ENCODE assay signal across 8 cellular contexts in the genomic region with DNA sequence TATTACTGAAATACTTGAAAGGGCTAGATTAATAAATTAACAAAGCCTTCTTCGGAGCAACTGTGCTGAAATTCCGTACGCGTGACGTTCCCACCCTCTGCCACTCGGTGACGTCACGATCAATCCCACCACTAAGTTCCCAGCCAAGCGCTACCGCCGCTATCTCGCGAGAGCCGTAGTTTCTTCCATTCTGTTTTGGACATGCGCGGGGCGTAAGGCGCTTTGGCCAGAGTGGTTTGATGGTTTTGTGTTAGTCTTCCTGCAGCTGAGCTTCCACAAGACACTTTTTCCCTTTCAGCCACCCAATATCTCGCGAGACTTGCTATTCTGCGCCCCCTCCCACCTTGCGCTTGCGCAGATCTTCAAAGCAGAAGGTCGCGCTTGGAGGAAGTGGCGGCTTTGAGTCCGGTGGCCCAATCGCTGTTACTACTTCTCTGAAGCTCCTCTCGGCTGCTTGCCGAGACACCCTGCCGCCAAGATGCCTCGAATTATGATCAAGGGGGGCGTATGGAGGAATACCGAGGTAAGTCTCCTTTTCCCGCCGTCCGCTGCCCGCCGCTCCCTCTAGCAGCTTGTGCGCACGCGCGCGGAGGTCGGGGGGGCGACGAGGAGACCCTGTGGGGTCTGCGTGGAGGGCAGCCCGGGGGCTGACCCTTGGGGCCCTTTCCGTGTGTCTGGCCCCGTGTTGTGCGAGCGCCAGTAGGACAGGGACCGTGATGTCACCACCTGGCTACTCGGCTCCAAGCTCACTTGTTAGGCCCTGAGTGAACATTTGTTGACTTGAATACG. TPM values are rescaled to one million over a fixed set of nuclear protein-coding genes. Genes with fewer than 3 reads are reported as not detected.
DNase-seq lines count a peak whose midpoint lies in the region; TF ChIP-seq lines count a peak whose summit lies in the region.

A gene (plus strand): TSS at position 361 of the 789 bp plus-strand sequence. CDS start 118 bp downstream, at position 479.

- H3K27me3 ChIP-seq in H7 (ENCODE audit: control insufficient read depth, insufficient read depth, low read length) (no peaks in the 10 kb centered on the region), MG63 (no peaks in the 10 kb centered on the region)

- peaks cover 36% of the 10 kb centered on the region for H3K4me1 Mint-ChIP-seq in nephron
- peaks cover 45% of the 10 kb centered on the region for H3K4me1 Mint-ChIP-seq in stimulated activated naive CD8-positive, alpha-beta T cell treated with anti-CD3 and anti-CD28 coated beads, Interleukin-15, Interleukin-2, amounts not matched to agents 100 ng/mL and 50 ng/mL, for 24 hours (ENCODE audit: low read depth)

- no peaks in the 10 kb centered on the region for H3K9me3 Mint-ChIP-seq in nephron
- no peaks in the 10 kb centered on the region for H3K9me3 Mint-ChIP-seq in stimulated activated naive CD8-positive, alpha-beta T cell treated with anti-CD3 and anti-CD28 coated beads, Interleukin-15, Interleukin-2, amounts not matched to agents 100 ng/mL and 50 ng/mL, for 24 hours

- H3K36me3 Mint-ChIP-seq in nephron (ENCODE audit: low read depth) = peaks cover 31% of the 10 kb centered on the region
- peaks cover 38% of the 10 kb centered on the region for H3K36me3 Mint-ChIP-seq in stimulated activated naive CD8-positive, alpha-beta T cell treated with anti-CD3 and anti-CD28 coated beads, Interleukin-15, Interleukin-2, amounts not matched to agents 100 ng/mL and 50 ng/mL, for 24 hours (ENCODE audit: low read depth)

- TF ChIP-seq CTCF in fibroblast of the aortic adventitia (IDR thresholded peaks at IDR 0.05; ENCODE audit: insufficient read depth, low read length) (no peak), nephron (IDR thresholded peaks at IDR 0.05; ENCODE audit: unreplicated experiment in 3 of 3) (no peak)

- H3K4me3 Mint-ChIP-seq in nephron = peak within 1 kb of the TSS; percentile 98 to 99 (median 98)
- peak within 1 kb of the TSS; percentile 98 for H3K4me3 Mint-ChIP-seq in stimulated activated naive CD8-positive, alpha-beta T cell treated with anti-CD3 and anti-CD28 coated beads, Interleukin-15, Interleukin-2, amounts not matched to agents 100 ng/mL and 50 ng/mL, for 24 hours

- no peaks in the 10 kb centered on the region for H3K27me3 Mint-ChIP-seq in nephron (ENCODE audit: low read depth)
- no peaks in the 10 kb centered on the region for H3K27me3 Mint-ChIP-seq in stimulated activated naive CD8-positive, alpha-beta T cell treated with anti-CD3 and anti-CD28 coated beads, Interleukin-15, Interleukin-2, amounts not matched to agents 100 ng/mL and 50 ng/mL, for 24 hours

- no peaks in the 10 kb centered on the region; the same call in 1 of the 2 replicates for H3K9me3 ChIP-seq in MG63

- H3K4me3 ChIP-seq in H7 (ENCODE audit: insufficient read depth, low read depth, low read length) = peak within 1 kb of the TSS; percentile 74
- peak within 1 kb of the TSS; percentile 96 for H3K4me3 ChIP-seq in MG63
- H3K4me3 ChIP-seq in fibroblast of the aortic adventitia (ENCODE audit: low read depth, low read length) = peak within 1 kb of the TSS; percentile 96

- DNase-seq in ELF-1 (ENCODE audit: low read depth, low spot score) = peak; percentile 99
- peak; percentile 87 for DNase-seq in H7
- DNase-seq in MG63 = peak; percentile 100
- peak; percentile 95 for DNase-seq in SHP77 treated with DMSO at 0.1 percent for 48 hours (lab: John Stamatoyannopoulos, UW)
- DNase-seq in activated effector memory CD4-positive, alpha-beta T cell treated with anti-CD3 and anti-CD28 coated beads, Interleukin-2, amount 50 U/mL, for 16 hours = peak; percentile 95
- peak; percentile 100 for DNase-seq in fibroblast of the aortic adventitia (ENCODE audit: low read depth)

- H3K27ac Mint-ChIP-seq in nephron = peak within 1 kb of the TSS; percentile 97 to 99 (median 98)
- peak within 1 kb of the TSS; percentile 99 for H3K27ac Mint-ChIP-seq in stimulated activated naive CD8-positive, alpha-beta T cell treated with anti-CD3 and anti-CD28 coated beads, Interleukin-15, Interleukin-2, amounts not matched to agents 100 ng/mL and 50 ng/mL, for 24 hours

- H3K36me3 ChIP-seq in H7 (replicated peaks; ENCODE audit: control insufficient read depth, insufficient read depth, low read length) (no peaks in the 10 kb centered on the region), MG63 (peaks cover 40% of the 10 kb centered on the region)

RNA-seq across cellular contexts. Expression of the gene that starts here (rescaled TPM):
- 22.1 and 28.6 TPM in 2 replicates for total RNA-seq in H7 (2014; rRNA removed; shearing (Covaris generic))
- 89.6 and 116 TPM in 2 replicates for total RNA-seq in MG63 (2014; rRNA removed; shearing (Covaris generic); ENCODE audit: low replicate concordance)
- total RNA-seq in fibroblast of the aortic adventitia (ENCODE audit: low replicate concordance) = 27.2 and 29.0 TPM in 2 replicates

Comparison
In these comparisons a context has a peak if more than half of its experiments do, and no peak if none do; other contexts are left out.
1. Peak in every context shown above with its lines: DNase-seq and H3K4me3 ChIP-seq.